Comparison of ENCODE assay signal across 13 cellular contexts in genomic region chr1:41599912-41600311, GRCh38.
A peak's percentile ranks its signal among the peaks of the same experiment; 100 is the strongest.
DNase-seq lines count a peak whose midpoint lies in the region; ATAC-seq and TF ChIP-seq lines count a peak whose summit lies in the region.
"Had no signal": no experiment of that assay in that cellular context is flagged by ENCODE, and none has a peak within 500 bp of the region (broad histone marks: within the 10 kb centered on the region; RNA-seq: fewer than 3 reads in every experiment).

No MANE protein-coding gene starts in this region.

- H3K27me3 ChIP-seq in adipocyte (replicated peaks; ENCODE audit: control insufficient read depth, insufficient read depth, low read length) (no peaks in the 10 kb centered on the region), hepatocyte (no peaks in the 10 kb centered on the region)

- H3K36me3 Mint-ChIP-seq in stimulated activated naive CD8-positive, alpha-beta T cell treated with anti-CD3 and anti-CD28 coated beads, Interleukin-15, Interleukin-2, amounts not matched to agents 100 ng/mL and 50 ng/mL, for 24 hours (ENCODE audit: low read depth): peaks cover 70% of the 10 kb centered on the region

- H3K9me3 Mint-ChIP-seq in stimulated activated naive CD8-positive, alpha-beta T cell treated with anti-CD3 and anti-CD28 coated beads, Interleukin-15, Interleukin-2, amounts not matched to agents 100 ng/mL and 50 ng/mL, for 24 hours: peaks cover 4% of the 10 kb centered on the region
- peaks cover 8 to 11% of the 10 kb centered on the region in 2 donors for H3K9me3 Mint-ChIP-seq in stimulated activated naive CD8-positive, alpha-beta T cell treated with anti-CD3 and anti-CD28 coated beads, Interleukin-15, amount 100 ng/mL, for 72 hours

- H3K27me3 Mint-ChIP-seq in stimulated activated naive CD8-positive, alpha-beta T cell treated with anti-CD3 and anti-CD28 coated beads, Interleukin-15, Interleukin-2, amounts not matched to agents 100 ng/mL and 50 ng/mL, for 24 hours: no peaks in the 10 kb centered on the region
- H3K27me3 Mint-ChIP-seq in stimulated activated naive CD8-positive, alpha-beta T cell treated with anti-CD3 and anti-CD28 coated beads, Interleukin-15, amount 100 ng/mL, for 72 hours: no peaks in the 10 kb centered on the region
- H3K27me3 Mint-ChIP-seq: activated naive CD4-positive, alpha-beta T cell treated with anti-CD3 and anti-CD28 coated beads, Interleukin-2, amount 10 ng/mL, durations not matched to agents 7 days and 5 days had no signal

- H3K9me3 ChIP-seq in adipocyte (ENCODE audit: control insufficient read depth, low read length): peaks cover 7% of the 10 kb centered on the region
- no peaks in the 10 kb centered on the region for H3K9me3 ChIP-seq in hepatocyte (ENCODE audit: low read depth)
- H3K9me3 ChIP-seq: prostate gland had no signal

- no peak overlapping the region for H3K27ac ChIP-seq in hepatocyte
- H3K27ac ChIP-seq: prostate gland had no signal

- DNase-seq in stimulated activated naive CD8-positive, alpha-beta T cell treated with anti-CD3 and anti-CD28 coated beads, Interleukin-15, amount 100 ng/mL, for 72 hours: no peak
- DNase-seq in adipocyte (ENCODE audit: low read depth) (peak; percentile 20), hepatocyte (ENCODE audit: low spot score) (no peak), cerebellar cortex (ENCODE audit: low spot score) (no peak), NCI-H510A treated with DMSO at 0.1 percent for 48 hours (lab: John Stamatoyannopoulos, UW) (no peak)
- DNase-seq in stimulated activated CD8-positive, alpha-beta memory T cell treated with anti-CD3 and anti-CD28 coated beads, Interleukin-4, amount 100 ng/mL, for 48 hours: no peak
- DNase-seq: activated naive CD4-positive, alpha-beta T cell treated with anti-CD3 and anti-CD28 coated beads, Interleukin-2, amount 10 ng/mL, durations not matched to agents 7 days and 5 days; hippocampal formation; NCI-H1417 treated with DMSO at 0.1 percent for 48 hours; T-helper 1 cell had no signal

- H4K20me1 ChIP-seq in hepatocyte (ENCODE audit: insufficient read depth, poor library complexity, severe bottlenecking): no peaks in the 10 kb centered on the region

- no peaks in the 10 kb centered on the region for H3K79me2 ChIP-seq in hepatocyte

- no peak overlapping the region for H2AFZ ChIP-seq in hepatocyte

- no peak overlapping the region for H3K9ac ChIP-seq in adipocyte (ENCODE audit: low read length)

- H3K36me3 ChIP-seq in adipocyte (ENCODE audit: control insufficient read depth, insufficient read depth, low read length, severe bottlenecking) (no peaks in the 10 kb centered on the region), hepatocyte (replicated peaks; ENCODE audit: insufficient read depth, low read depth) (no peaks in the 10 kb centered on the region)
- H3K36me3 ChIP-seq: prostate gland had no signal

- peaks cover 66% of the 10 kb centered on the region for H3K4me1 Mint-ChIP-seq in stimulated activated naive CD8-positive, alpha-beta T cell treated with anti-CD3 and anti-CD28 coated beads, Interleukin-15, Interleukin-2, amounts not matched to agents 100 ng/mL and 50 ng/mL, for 24 hours (ENCODE audit: low read depth)
- H3K4me1 Mint-ChIP-seq in stimulated activated naive CD8-positive, alpha-beta T cell treated with anti-CD3 and anti-CD28 coated beads, Interleukin-15, amount 100 ng/mL, for 72 hours: peaks cover 41% of the 10 kb centered on the region

- no peaks in the 10 kb centered on the region for H3K9me2 ChIP-seq in hepatocyte (replicated peaks; ENCODE audit: insufficient read depth)

- TF ChIP-seq CTCF in hepatocyte (IDR thresholded peaks at IDR 0.05; ENCODE audit: poor library complexity): peak; percentile 52

- H3K4me3 Mint-ChIP-seq in stimulated activated naive CD8-positive, alpha-beta T cell treated with anti-CD3 and anti-CD28 coated beads, Interleukin-15, Interleukin-2, amounts not matched to agents 100 ng/mL and 50 ng/mL, for 24 hours: no peak overlapping the region
- H3K4me3 Mint-ChIP-seq in stimulated activated naive CD8-positive, alpha-beta T cell treated with anti-CD3 and anti-CD28 coated beads, Interleukin-15, amount 100 ng/mL, for 72 hours: no peak overlapping the region
- H3K4me3 Mint-ChIP-seq: activated naive CD4-positive, alpha-beta T cell treated with anti-CD3 and anti-CD28 coated beads, Interleukin-2, amount 10 ng/mL, durations not matched to agents 7 days and 5 days had no signal

- 55% methylated on average over 5 of the region's 5 CpGs for WGBS in hepatocyte (ENCODE audit: low lambda C conversion rate, missing lambda C conversion rate)

- peak overlapping the region; percentile 61 for H3K27ac Mint-ChIP-seq in stimulated activated naive CD8-positive, alpha-beta T cell treated with anti-CD3 and anti-CD28 coated beads, Interleukin-15, Interleukin-2, amounts not matched to agents 100 ng/mL and 50 ng/mL, for 24 hours
- no peak overlapping the region for H3K27ac Mint-ChIP-seq in stimulated activated naive CD8-positive, alpha-beta T cell treated with anti-CD3 and anti-CD28 coated beads, Interleukin-15, amount 100 ng/mL, for 72 hours
- H3K27ac Mint-ChIP-seq: activated naive CD4-positive, alpha-beta T cell treated with anti-CD3 and anti-CD28 coated beads, Interleukin-2, amount 10 ng/mL, durations not matched to agents 7 days and 5 days had no signal

- no peak overlapping the region for H3K4me2 ChIP-seq in hepatocyte

- H3K4me1 ChIP-seq in adipocyte (ENCODE audit: control insufficient read depth, insufficient read depth, low read length) (no peaks in the 10 kb centered on the region), hepatocyte (ENCODE audit: insufficient read depth) (no peaks in the 10 kb centered on the region)

- no peak for ATAC-seq in stimulated activated naive CD8-positive, alpha-beta T cell treated with anti-CD3 and anti-CD28 coated beads, Interleukin-15, amount 100 ng/mL, for 72 hours
- no peak for ATAC-seq in GM18909 (IDR thresholded peaks at IDR 0.05; ENCODE audit: poor library complexity, unreplicated experiment)

- H3K4me3 ChIP-seq in adipocyte (ENCODE audit: low read length): no peak overlapping the region
- H3K4me3 ChIP-seq in hepatocyte: no peak overlapping the region
- H3K4me3 ChIP-seq: prostate gland had no signal
